9 cellular contexts compared by ENCODE assay signal in the genomic region with DNA sequence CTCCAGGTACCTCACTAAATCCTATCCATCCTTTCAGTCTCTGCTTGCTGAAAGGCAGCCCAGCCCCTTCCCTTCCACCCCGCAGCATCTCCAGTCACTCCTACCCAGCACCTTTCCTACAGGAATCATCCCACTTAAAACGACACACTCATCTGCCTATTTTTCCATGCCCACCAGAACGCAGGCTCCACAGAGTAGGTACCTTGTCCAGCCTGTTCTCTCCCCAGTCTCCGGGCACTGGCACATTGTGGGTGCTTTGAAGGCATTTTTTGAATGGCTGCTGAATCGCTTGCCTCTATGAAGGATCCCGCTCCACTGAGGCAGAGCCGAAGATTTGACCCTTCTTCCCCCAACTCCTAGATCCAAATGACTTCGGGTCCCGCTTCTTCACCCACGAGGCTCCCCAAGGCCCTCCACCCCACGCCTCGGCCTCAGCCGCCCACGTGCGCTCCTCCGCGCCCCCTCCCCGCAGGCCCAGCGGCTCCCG. TPM values are rescaled to one million over a fixed set of nuclear protein-coding genes. Genes with fewer than 3 reads are reported as not detected.
A peak's percentile ranks its signal among the peaks of the same experiment; 100 is the strongest.
DNase-seq lines count a peak whose midpoint lies in the region; ATAC-seq and TF ChIP-seq lines count a peak whose summit lies in the region.
"Had no signal": no experiment of that assay in that cellular context is flagged by ENCODE, and none has a peak within 500 bp of the region (broad histone marks: within the 10 kb centered on the region; RNA-seq: fewer than 3 reads in every experiment).

No MANE protein-coding gene starts in this region.

- no peak for DNase-seq in activated CD8-positive, alpha-beta T cell treated with anti-CD3 and anti-CD28 coated beads for 36 hours
- DNase-seq in naive B cell, result no peak
- no peak for DNase-seq in foreskin melanocyte
- DNase-seq in NCI-H1092 treated with DMSO at 0.1 percent for 48 hours (lab: John Stamatoyannopoulos, UW), result no peak
- no peak for DNase-seq in thyroid gland
- DNase-seq: HFFc6 had no signal

- peaks cover 59% of the 10 kb centered on the region for H3K27me3 Mint-ChIP-seq in activated CD8-positive, alpha-beta T cell treated with anti-CD3 and anti-CD28 coated beads for 36 hours
- H3K27me3 Mint-ChIP-seq in naive B cell, result peaks cover 72 to 84% (median 77%) of the 10 kb centered on the region in 3 donors

- TF ChIP-seq POLR2A in thyroid gland (IDR thresholded peaks at IDR 0.05), result no peak

- no peaks in the 10 kb centered on the region for H3K4me1 ChIP-seq in ES-I3 (ENCODE audit: insufficient read depth, low read length)
- peaks cover 9 to 18% of the 10 kb centered on the region in 2 donors for H3K4me1 ChIP-seq in thyroid gland

- peak overlapping the region; percentile 44 for H3K9ac ChIP-seq in ES-I3 (ENCODE audit: low read depth, low read length)

- H3K9me3 ChIP-seq in ES-I3 (ENCODE audit: control insufficient read depth, insufficient read depth, low read length) (no peaks in the 10 kb centered on the region), thyroid gland (no peaks in the 10 kb centered on the region)
- H3K9me3 ChIP-seq: body of pancreas had no signal

- intact Hi-C loops in activated CD8-positive, alpha-beta T cell treated with anti-CD3 and anti-CD28 coated beads for 36 hours (cut with micrococcal nuclease), result no loop called here
- intact Hi-C loops in thyroid gland (cut with DNase I), result no loop called here

- H3K36me3 ChIP-seq in ES-I3 (ENCODE audit: insufficient read depth, low read length) (no peaks in the 10 kb centered on the region), thyroid gland (no peaks in the 10 kb centered on the region)

- H3K27ac ChIP-seq in thyroid gland, result no peak overlapping the region
- H3K27ac ChIP-seq: body of pancreas had no signal

- TF ChIP-seq CTCF in activated CD8-positive, alpha-beta T cell treated with anti-CD3 and anti-CD28 coated beads for 36 hours (IDR thresholded peaks at IDR 0.05), result no peak
- TF ChIP-seq CTCF in thyroid gland (IDR thresholded peaks at IDR 0.05), result no peak

- CTCF ChIA-PET in activated CD8-positive, alpha-beta T cell treated with anti-CD3 and anti-CD28 coated beads for 36 hours (lab: Charles Lee), result no interaction called here

- no peak overlapping the region for H3K27ac Mint-ChIP-seq in activated CD8-positive, alpha-beta T cell treated with anti-CD3 and anti-CD28 coated beads for 36 hours
- H3K27ac Mint-ChIP-seq in naive B cell, result peak overlapping the region in 2 of 6 donors; percentile 42 to 78
- H3K27ac Mint-ChIP-seq: HFFc6 had no signal

- H3K4me3 Mint-ChIP-seq in activated CD8-positive, alpha-beta T cell treated with anti-CD3 and anti-CD28 coated beads for 36 hours, result peak overlapping the region; percentile 56
- H3K4me3 Mint-ChIP-seq in naive B cell, result peak overlapping the region; percentile 60 to 86 (median 69)
- H3K4me3 Mint-ChIP-seq: HFFc6 had no signal

- peaks cover 9% of the 10 kb centered on the region for H3K4me1 Mint-ChIP-seq in activated CD8-positive, alpha-beta T cell treated with anti-CD3 and anti-CD28 coated beads for 36 hours (ENCODE audit: low read depth)
- H3K4me1 Mint-ChIP-seq in naive B cell, result peaks cover 6 to 15% (median 11%) of the 10 kb centered on the region in 3 donors

- H3K36me3 Mint-ChIP-seq in activated CD8-positive, alpha-beta T cell treated with anti-CD3 and anti-CD28 coated beads for 36 hours (ENCODE audit: low read depth), result no peaks in the 10 kb centered on the region
- no peaks in the 10 kb centered on the region for H3K36me3 Mint-ChIP-seq in naive B cell

- POLR2A ChIA-PET in activated CD8-positive, alpha-beta T cell treated with anti-CD3 and anti-CD28 coated beads for 36 hours (lab: Charles Lee), result interaction anchor here (1.7 kb wide), 1 partner anchor 51 kb away, joined by 5 read pairs; a partner anchor contains a TSS

- no peak overlapping the region for H3K4me3 ChIP-seq in thyroid gland (replicated peaks in 1 of 3)
- H3K4me3 ChIP-seq: body of pancreas had no signal

- H3K27me3 ChIP-seq in thyroid gland, result peaks cover 30% of the 10 kb centered on the region

- no peak for ATAC-seq in activated CD8-positive, alpha-beta T cell treated with anti-CD3 and anti-CD28 coated beads for 36 hours
- no peak for ATAC-seq in naive B cell (ENCODE audit: low read depth in 2 of 2)

- no peaks in the 10 kb centered on the region for H3K9me3 Mint-ChIP-seq in activated CD8-positive, alpha-beta T cell treated with anti-CD3 and anti-CD28 coated beads for 36 hours
- peaks cover 0 to 2% (median 0%) of the 10 kb centered on the region in 7 donors for H3K9me3 Mint-ChIP-seq in naive B cell
- H3K9me3 Mint-ChIP-seq: HFFc6 had no signal

- 46 to 48% methylated on average over 14 to 20 of the region's 20 CpGs for WGBS in thyroid gland, 2 donors

RNA-seq across cellular contexts. Expression of a gene that starts 15.6 kb away (rescaled TPM):
- under 1 TPM; 0.07 to 0.22 TPM for total RNA-seq in activated CD8-positive, alpha-beta T cell treated with anti-CD3 and anti-CD28 coated beads for 36 hours
- polyA plus RNA-seq in naive B cell (ENCODE audit: low read depth in 6 of 6), result not detected
- total RNA-seq in thyroid gland, result 1 to 10 TPM; 1.3 to 4.4 (median 1.7) TPM
- total RNA-seq: HFFc6 had no signal

RNA-seq across cellular contexts. Expression of a gene that starts 51.5 kb away (rescaled TPM):
- total RNA-seq in activated CD8-positive, alpha-beta T cell treated with anti-CD3 and anti-CD28 coated beads for 36 hours, result 10 to 100 TPM; 24.3 to 28.6 TPM
- 10 to 100 TPM; 16.4 to 30.3 (median 21.6) TPM for polyA plus RNA-seq in naive B cell (ENCODE audit: low read depth in 6 of 6)
- 10 to 100 TPM; 12.1 to 15.2 (median 13.7) TPM for total RNA-seq in thyroid gland

RNA-seq across cellular contexts. Expression of a gene that starts 51.5 kb away (rescaled TPM):
- total RNA-seq in activated CD8-positive, alpha-beta T cell treated with anti-CD3 and anti-CD28 coated beads for 36 hours, result 10 to 100 TPM; 69.8 to 76.0 TPM
- 10 to 100 TPM; 11.8 to 25.4 (median 19.9) TPM for polyA plus RNA-seq in naive B cell (ENCODE audit: low read depth in 6 of 6)
- total RNA-seq in thyroid gland, result 10 to 100 TPM; 40.9 to 56.0 (median 52.0) TPM

RNA-seq across cellular contexts. Expression of a gene that starts 53.4 kb away (rescaled TPM):
- not detected for total RNA-seq in activated CD8-positive, alpha-beta T cell treated with anti-CD3 and anti-CD28 coated beads for 36 hours
- polyA plus RNA-seq in naive B cell (ENCODE audit: low read depth in 6 of 6), result not detected
- not detected for total RNA-seq in thyroid gland
- total RNA-seq: body of pancreas, HFFc6, liver had no signal
- polyA plus RNA-seq: liver had no signal

RNA-seq across cellular contexts. Expression of a gene that starts 53.6 kb away (rescaled TPM):
- 10 to 100 TPM; 48.3 to 52.5 TPM for total RNA-seq in activated CD8-positive, alpha-beta T cell treated with anti-CD3 and anti-CD28 coated beads for 36 hours
- polyA plus RNA-seq in naive B cell (ENCODE audit: low read depth in 6 of 6), result 10 to 100 TPM; 40.4 to 80.5 (median 68.1) TPM
- 10 to 100 TPM; 18.1 to 70.7 (median 53.2) TPM for total RNA-seq in thyroid gland
